ENCODE assay signal across 8 cellular contexts in the genomic region with DNA sequence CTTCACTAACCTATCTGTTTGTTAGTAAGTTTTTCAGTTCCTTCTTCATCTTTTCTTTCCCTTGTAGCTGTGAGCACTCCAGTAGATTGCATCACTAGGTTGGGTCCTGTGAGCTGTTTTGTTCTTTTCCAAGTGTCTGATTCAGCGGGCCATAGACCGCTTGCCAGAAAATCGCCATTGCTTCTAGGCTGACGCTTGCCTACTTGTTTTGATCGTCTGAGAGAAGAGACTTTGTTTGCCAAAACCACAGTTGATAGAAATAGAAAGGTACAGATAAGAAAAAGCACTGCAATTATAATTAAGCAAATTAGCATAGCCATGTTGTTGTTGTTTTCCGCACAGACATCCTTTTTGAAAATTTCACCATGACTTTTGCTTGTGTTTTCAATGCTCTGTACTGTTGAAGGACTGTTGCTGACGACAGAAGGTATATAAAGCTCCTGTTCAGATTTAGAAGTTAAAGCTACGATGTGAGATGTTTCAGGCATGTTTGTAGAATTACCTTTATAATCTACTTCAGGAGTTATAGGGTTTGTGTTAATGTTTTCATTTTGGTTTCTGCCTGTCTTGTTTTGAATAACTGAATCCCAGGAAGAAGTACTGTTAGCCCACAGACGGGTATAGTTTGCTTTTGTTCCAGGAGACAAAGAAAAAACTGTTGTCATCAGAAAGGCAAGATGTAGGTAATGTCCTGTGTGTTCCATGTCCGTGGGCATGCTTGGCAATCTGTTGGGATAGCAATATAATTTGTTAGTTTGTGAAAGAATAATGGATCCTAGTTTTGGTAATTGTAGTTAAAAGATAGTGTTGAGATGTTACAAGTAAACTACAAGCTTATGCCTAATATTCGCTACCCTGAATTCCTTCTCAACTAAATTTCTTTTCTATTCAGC. TPM values are rescaled to one million over a fixed set of nuclear protein-coding genes. Genes with fewer than 3 reads are reported as not detected.
A peak's percentile ranks its signal among the peaks of the same experiment; 100 is the strongest.
DNase-seq lines count a peak whose midpoint lies in the region; ATAC-seq and TF ChIP-seq lines count a peak whose summit lies in the region.

No MANE protein-coding gene starts in this region.

- peaks cover under 1% of the 10 kb centered on the region for H3K27me3 Mint-ChIP-seq in GM23338 (ENCODE audit: insufficient read depth, low read depth, poor library complexity)

- H3K9me3 ChIP-seq in adrenal gland (replicated peaks in 1 of 3): no peaks in the 10 kb centered on the region
- H3K9me3 ChIP-seq in hepatocyte (ENCODE audit: low read depth): no peaks in the 10 kb centered on the region

- H3F3A ChIP-seq in GM23338 (replicated peaks; ENCODE audit: low read depth): no peaks in the 10 kb centered on the region

- WGBS in adrenal gland, 4 donors: 63 to 66% (median 65%) methylated on average over 11 of the region's 11 CpGs
- WGBS in hepatocyte (ENCODE audit: low lambda C conversion rate, missing lambda C conversion rate): 89% methylated on average over 11 of the region's 11 CpGs

- DNase-seq in AG10803 (ENCODE audit: low read depth) (peak; percentile 63), GM23338 (ENCODE audit: low spot score) (peak; percentile 29), adrenal gland (peak; percentile 38 to 79 (median 74)), hypothalamus (lab: John Stamatoyannopoulos, UW) (peak in 37 of 51 donors; percentile 6 to 85 (median 61)), hepatocyte (ENCODE audit: low spot score) (no peak)
- peak in 2 of 3 donors; percentile 33 to 50 for DNase-seq in stimulated activated CD4-positive, alpha-beta T cell treated with anti-CD3 and anti-CD28 coated beads, TNF-alpha, amount 100 ng/mL, for 48 hours (ENCODE audit: low read depth in 3 of 3)

- H3K36me3 ChIP-seq in GM23338 (ENCODE audit: insufficient read depth) (no peaks in the 10 kb centered on the region), adrenal gland (replicated peaks in 1 of 2) (no peaks in the 10 kb centered on the region), hepatocyte (replicated peaks; ENCODE audit: insufficient read depth, low read depth) (no peaks in the 10 kb centered on the region)

- no peaks in the 10 kb centered on the region for H3K9me3 Mint-ChIP-seq in GM23338

- H3K4me1 Mint-ChIP-seq in GM23338: peaks cover 12% of the 10 kb centered on the region; the same call in 2 of the 3 replicates

- no peak overlapping the region for H3K4me2 ChIP-seq in GM23338
- H3K4me2 ChIP-seq in hepatocyte: no peak overlapping the region

- no peaks in the 10 kb centered on the region for H3K36me3 Mint-ChIP-seq in GM23338 (ENCODE audit: low read depth)

- H3K27ac Mint-ChIP-seq in GM23338: peak overlapping the region; percentile 57

- H4K20me1 ChIP-seq in GM23338 (replicated peaks; ENCODE audit: insufficient read depth) (no peaks in the 10 kb centered on the region), hepatocyte (ENCODE audit: insufficient read depth, poor library complexity, severe bottlenecking) (no peaks in the 10 kb centered on the region)

- TF ChIP-seq POLR2A in Raji (IDR thresholded peaks at IDR 0.05; ENCODE audit: insufficient read depth, low read depth, low read length): peak; percentile 74
- no peak for TF ChIP-seq POLR2A in adrenal gland (IDR thresholded peaks at IDR 0.05)

- H2AFZ ChIP-seq in GM23338: no peak overlapping the region
- no peak overlapping the region for H2AFZ ChIP-seq in hepatocyte

- H3K4me1 ChIP-seq in GM23338 (ENCODE audit: insufficient read depth): peaks cover 17% of the 10 kb centered on the region; the same call in 1 of the 2 replicates
- peaks cover 5 to 23% of the 10 kb centered on the region in 2 donors for H3K4me1 ChIP-seq in adrenal gland (replicated peaks in 1 of 2)
- no peaks in the 10 kb centered on the region for H3K4me1 ChIP-seq in hepatocyte (ENCODE audit: insufficient read depth)

- H3K9me2 ChIP-seq in GM23338 (ENCODE audit: insufficient read depth) (no peaks in the 10 kb centered on the region), hepatocyte (replicated peaks; ENCODE audit: insufficient read depth) (no peaks in the 10 kb centered on the region)

- intact Hi-C loops in adrenal gland (cut with DNase I): no loop called here

- no peak overlapping the region for H3K4me3 Mint-ChIP-seq in GM23338

- H3K27ac ChIP-seq in GM23338 (ENCODE audit: low read depth): 0 out of 2 replicates have a peak overlapping the region, but pooled peaks have one; percentile 2
- peak overlapping the region; percentile 5 to 77 (median 46) for H3K27ac ChIP-seq in adrenal gland
- H3K27ac ChIP-seq in hepatocyte: no peak overlapping the region

- peak; percentile 72 for ATAC-seq in GM23338
- ATAC-seq in HG02884 (IDR thresholded peaks at IDR 0.05; ENCODE audit: unreplicated experiment): no peak

- H3K4me3 ChIP-seq in AG10803 (ENCODE audit: low read length): no peak overlapping the region
- no peak overlapping the region for H3K4me3 ChIP-seq in GM23338
- H3K4me3 ChIP-seq in adrenal gland: peak overlapping the region in 1 of 4 donors; percentile 23
- no peak overlapping the region for H3K4me3 ChIP-seq in hepatocyte

- H3K27me3 ChIP-seq in GM23338 (ENCODE audit: insufficient read depth): no peaks in the 10 kb centered on the region
- H3K27me3 ChIP-seq in adrenal gland: no peaks in the 10 kb centered on the region
- no peaks in the 10 kb centered on the region for H3K27me3 ChIP-seq in hepatocyte

- TF ChIP-seq CTCF in AG10803 (conservative IDR thresholded peaks at IDR 0.05; ENCODE audit: low read length) (no peak), GM23338 (conservative IDR thresholded peaks at IDR 0.05; ENCODE audit: low read depth in 2 of 2) (no peak), adrenal gland (IDR thresholded peaks at IDR 0.05) (no peak), hepatocyte (IDR thresholded peaks at IDR 0.05; ENCODE audit: poor library complexity) (no peak)

- H3K79me2 ChIP-seq in GM23338 (replicated peaks; ENCODE audit: insufficient read depth): no peaks in the 10 kb centered on the region
- no peaks in the 10 kb centered on the region for H3K79me2 ChIP-seq in hepatocyte

TF ChIP-seq in GM23338, 12 proteins besides CTCF, POLR2A, EP300 and RAD21:
- TF ChIP-seq CREB1 (CRISPR knock-in tag; IDR thresholded peaks at IDR 0.05; ENCODE audit: low read depth) (no peak), NANOG (IDR thresholded peaks at IDR 0.05; ENCODE audit: borderline replicate concordance) (no peak), EZH2 (IDR thresholded peaks at IDR 0.05; ENCODE audit: low read depth, unreplicated experiment) (no peak), ETS1 (IDR thresholded peaks at IDR 0.05) (no peak)
- TF ChIP-seq, protein P1, sequence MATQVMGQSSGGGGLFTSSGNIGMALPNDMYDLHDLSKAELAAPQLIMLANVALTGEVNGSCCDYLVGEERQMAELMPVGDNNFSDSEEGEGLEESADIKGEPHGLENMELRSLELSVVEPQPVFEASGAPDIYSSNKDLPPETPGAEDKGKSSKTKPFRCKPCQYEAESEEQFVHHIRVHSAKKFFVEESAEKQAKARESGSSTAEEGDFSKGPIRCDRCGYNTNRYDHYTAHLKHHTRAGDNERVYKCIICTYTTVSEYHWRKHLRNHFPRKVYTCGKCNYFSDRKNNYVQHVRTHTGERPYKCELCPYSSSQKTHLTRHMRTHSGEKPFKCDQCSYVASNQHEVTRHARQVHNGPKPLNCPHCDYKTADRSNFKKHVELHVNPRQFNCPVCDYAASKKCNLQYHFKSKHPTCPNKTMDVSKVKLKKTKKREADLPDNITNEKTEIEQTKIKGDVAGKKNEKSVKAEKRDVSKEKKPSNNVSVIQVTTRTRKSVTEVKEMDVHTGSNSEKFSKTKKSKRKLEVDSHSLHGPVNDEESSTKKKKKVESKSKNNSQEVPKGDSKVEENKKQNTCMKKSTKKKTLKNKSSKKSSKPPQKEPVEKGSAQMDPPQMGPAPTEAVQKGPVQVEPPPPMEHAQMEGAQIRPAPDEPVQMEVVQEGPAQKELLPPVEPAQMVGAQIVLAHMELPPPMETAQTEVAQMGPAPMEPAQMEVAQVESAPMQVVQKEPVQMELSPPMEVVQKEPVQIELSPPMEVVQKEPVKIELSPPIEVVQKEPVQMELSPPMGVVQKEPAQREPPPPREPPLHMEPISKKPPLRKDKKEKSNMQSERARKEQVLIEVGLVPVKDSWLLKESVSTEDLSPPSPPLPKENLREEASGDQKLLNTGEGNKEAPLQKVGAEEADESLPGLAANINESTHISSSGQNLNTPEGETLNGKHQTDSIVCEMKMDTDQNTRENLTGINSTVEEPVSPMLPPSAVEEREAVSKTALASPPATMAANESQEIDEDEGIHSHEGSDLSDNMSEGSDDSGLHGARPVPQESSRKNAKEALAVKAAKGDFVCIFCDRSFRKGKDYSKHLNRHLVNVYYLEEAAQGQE (IDR thresholded peaks at IDR 0.05; ENCODE audit: unreplicated experiment): no peak
TF ChIP-seq in GM23338: peak in this region for 0.

RNA-seq across cellular contexts. Expression of gene EVI2A, which starts 2.9 kb away (rescaled TPM):
- not detected in 2 replicates for total RNA-seq in GM23338 (2014; rRNA removed; shearing (Covaris generic))
- polyA plus RNA-seq in GM23338 (2016; fragmentation: Nextera tagmentation; extraction: Ambion mirVana) (0.96 and 1.3 TPM in 2 replicates), adrenal gland (1 to 10 TPM; 3.7 to 8.7 (median 4.5) TPM), hepatocyte (0.88 and 1.1 TPM in 2 replicates)
- total RNA-seq in adrenal gland (10 to 100 TPM in 1 of 8 donors, 1 to 10 TPM in 7; 3.3 to 17.7 (median 6.0) TPM), hepatocyte (0.10 and 0.28 TPM in 2 replicates)

RNA-seq across cellular contexts. Expression of gene EVI2B, which starts 4.7 kb away (rescaled TPM):
- not detected in 2 replicates for total RNA-seq in GM23338 (2014; rRNA removed; shearing (Covaris generic))
- polyA plus RNA-seq in GM23338 (2016; fragmentation: Nextera tagmentation; extraction: Ambion mirVana) (0.18 TPM in 1 of 2 replicates, not detected in the other), adrenal gland (10 to 100 TPM in 1 of 3 donors, 1 to 10 TPM in 2; 2.4 to 11.1 (median 7.6) TPM), hepatocyte (0.34 TPM in 1 of 2 replicates, not detected in the other)
- total RNA-seq in adrenal gland (10 to 100 TPM in 4 of 8 donors, 1 to 10 TPM in 4; 3.6 to 16.7 (median 8.9) TPM), hepatocyte (not detected in 2 replicates)

RNA-seq across cellular contexts. Expression of gene OMG, which starts 21.5 kb away (rescaled TPM):
- total RNA-seq in GM23338 (2014; rRNA removed; shearing (Covaris generic)): not detected in 2 replicates
- polyA plus RNA-seq in GM23338 (2016; fragmentation: Nextera tagmentation; extraction: Ambion mirVana) (0.71 and 1.3 TPM in 2 replicates), adrenal gland (under 1 TPM; 0.48 to 0.54 (median 0.49) TPM), hepatocyte (0.58 and 2.2 TPM in 2 replicates)
- total RNA-seq in adrenal gland (under 1 TPM in 2 of 8 donors, not detected in 6; 0.20 to 0.28 TPM), hepatocyte (0.12 TPM in 1 of 2 replicates, not detected in the other)
